In the genomic region with DNA sequence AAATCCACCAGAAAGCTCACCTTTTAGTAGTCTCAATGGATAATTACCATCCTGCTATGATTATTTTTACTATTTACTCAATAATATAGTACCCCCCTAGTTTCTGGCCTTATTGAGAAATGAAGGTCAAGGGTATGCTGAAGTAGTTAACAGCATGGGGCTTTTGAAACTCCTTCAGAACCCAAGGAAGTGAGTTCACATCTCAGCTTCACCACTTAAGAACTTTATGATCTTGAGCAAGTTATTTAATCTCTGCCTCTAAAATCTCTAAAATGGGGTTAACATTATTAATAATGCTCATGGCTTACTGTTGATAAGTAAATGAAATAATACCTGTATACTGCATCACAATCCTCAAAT, we compare ENCODE assay signal across 15 cellular contexts. TPM values are rescaled to one million over a fixed set of nuclear protein-coding genes. Genes with fewer than 3 reads are reported as not detected.
DNase-seq lines count a peak whose midpoint lies in the region; ATAC-seq lines count a peak whose summit lies in the region.
"Had no signal": no experiment of that assay in that cellular context is flagged by ENCODE, and none has a peak within 500 bp of the region (broad histone marks: within the 10 kb centered on the region; RNA-seq: fewer than 3 reads in every experiment).

No MANE protein-coding gene starts in this region.

- DNase-seq in CD4-positive, CD25-positive, alpha-beta regulatory T cell = no peak
- DNase-seq in OCI-M1 (lab: John Stamatoyannopoulos, UW) = peak; percentile 48
- no peak for DNase-seq in effector memory CD4-positive, alpha-beta T cell
- DNase-seq in activated naive CD4-positive, alpha-beta T cell treated with Interleukin-2 at 50 U/mL for 16 hours = no peak
- no peak for DNase-seq in COLO829 (ENCODE audit: low spot score)
- DNase-seq in 8988T = no peak
- DNase-seq: activated CD4-positive, CD25-positive, alpha-beta regulatory T cell treated with anti-CD3 and anti-CD28 coated beads, Interleukin-2, amount 50 U/mL, for 72 hours; activated T-cell treated with anti-CD3 and anti-CD28 coated beads, Interleukin-2, amount 50 U/mL, for 48 hours; NCI-H446 treated with DMSO at 0.1 percent for 48 hours; SHP77 treated with DMSO at 0.1 percent for 48 hours; stimulated activated CD4-positive, alpha-beta T cell treated with anti-CD3 and anti-CD28 coated beads, Interleukin-12 subunit alpha, Interleukin-12 subunit beta, amount 100 ng/mL, for 4 hours had no signal

- no peak for ATAC-seq in CD4-positive, CD25-positive, alpha-beta regulatory T cell (ENCODE audit: low read depth in 2 of 2)
- ATAC-seq in GM19438 (IDR thresholded peaks at IDR 0.05; ENCODE audit: low read depth, unreplicated experiment) = peak; percentile 10
- ATAC-seq in HG03135 (IDR thresholded peaks at IDR 0.05; ENCODE audit: unreplicated experiment) = peak; percentile 13

- no peaks in the 10 kb centered on the region for H3K9me3 Mint-ChIP-seq in CD4-positive, CD25-positive, alpha-beta regulatory T cell

- no peaks in the 10 kb centered on the region for H3K9me3 ChIP-seq in CD4-positive, CD25-positive, alpha-beta regulatory T cell (ENCODE audit: control insufficient read depth in 2 of 2, low read length in 2 of 2)
- H3K9me3 ChIP-seq in effector memory CD4-positive, alpha-beta T cell (ENCODE audit: control insufficient read depth, low read length) = no peaks in the 10 kb centered on the region

- H3K36me3 ChIP-seq in CD4-positive, CD25-positive, alpha-beta regulatory T cell (ENCODE audit: control insufficient read depth, insufficient read depth, low read length) = peaks cover 29% of the 10 kb centered on the region
- peaks cover 5% of the 10 kb centered on the region for H3K36me3 ChIP-seq in effector memory CD4-positive, alpha-beta T cell (ENCODE audit: control insufficient read depth, insufficient read depth, low read length)

- H3K4me1 Mint-ChIP-seq in CD4-positive, CD25-positive, alpha-beta regulatory T cell = peaks cover 35 to 89% (median 65%) of the 10 kb centered on the region in 4 donors

- no peak overlapping the region for H3K27ac ChIP-seq in CD4-positive, CD25-positive, alpha-beta regulatory T cell (ENCODE audit: insufficient read depth, low read length, poor library complexity, severe bottlenecking)
- H3K27ac ChIP-seq in effector memory CD4-positive, alpha-beta T cell (ENCODE audit: insufficient read depth, low read length, poor library complexity, severe bottlenecking) = no peak overlapping the region
- H3K27ac ChIP-seq: hepatocyte had no signal

- no peaks in the 10 kb centered on the region for H3K27me3 ChIP-seq in CD4-positive, CD25-positive, alpha-beta regulatory T cell (ENCODE audit: control insufficient read depth, insufficient read depth, low read length)
- no peaks in the 10 kb centered on the region for H3K27me3 ChIP-seq in effector memory CD4-positive, alpha-beta T cell (replicated peaks; ENCODE audit: control insufficient read depth, insufficient read depth, low read length, poor library complexity, severe bottlenecking)
- H3K27me3 ChIP-seq: hepatocyte had no signal

- peaks cover 57% of the 10 kb centered on the region for H3K4me1 ChIP-seq in CD4-positive, CD25-positive, alpha-beta regulatory T cell (ENCODE audit: control insufficient read depth, insufficient read depth, low read length, poor library complexity, severe bottlenecking)
- peaks cover 21% of the 10 kb centered on the region for H3K4me1 ChIP-seq in effector memory CD4-positive, alpha-beta T cell (ENCODE audit: control insufficient read depth, insufficient read depth, low read length, poor library complexity, severe bottlenecking)

- H3K27me3 Mint-ChIP-seq in CD4-positive, CD25-positive, alpha-beta regulatory T cell = no peaks in the 10 kb centered on the region

- peak overlapping the region; percentile 50 for H3K4me3 ChIP-seq in CD4-positive, CD25-positive, alpha-beta regulatory T cell (ENCODE audit: low read depth, low read length)
- no peak overlapping the region for H3K4me3 ChIP-seq in effector memory CD4-positive, alpha-beta T cell (ENCODE audit: insufficient read depth, low read depth, low read length, poor library complexity, severe bottlenecking)
- H3K4me3 ChIP-seq: hepatocyte, lung had no signal

- peak overlapping the region in 2 of 4 donors; percentile 30 to 37 for H3K4me3 Mint-ChIP-seq in CD4-positive, CD25-positive, alpha-beta regulatory T cell

- H3K27ac Mint-ChIP-seq in CD4-positive, CD25-positive, alpha-beta regulatory T cell = peak overlapping the region in 1 of 3 donors; percentile 32

- H3K36me3 Mint-ChIP-seq in CD4-positive, CD25-positive, alpha-beta regulatory T cell = peaks cover 32% of the 10 kb centered on the region

RNA-seq across cellular contexts. Expression of a gene that starts 5.8 kb away (rescaled TPM):
- 106 TPM for total RNA-seq in CD4-positive, CD25-positive, alpha-beta regulatory T cell
- polyA plus RNA-seq in CD4-positive, CD25-positive, alpha-beta regulatory T cell = 100 to 1,000 TPM in 2 of 4 donors, 10 to 100 TPM in 2; 75.3 to 121 (median 97.4) TPM

Comparison
In these comparisons a context has a peak if more than half of its experiments do, and no peak if none do; other contexts are left out.
1. ATAC-seq: peak in GM19438 (single experiment) and HG03135 (single experiment); none in CD4-positive, CD25-positive, alpha-beta regulatory T cell (0 of 2).